18 cellular contexts compared by ENCODE assay signal in genomic region chr1:95780836-95781235, GRCh38.
"Had no signal": no experiment of that assay in that cellular context is flagged by ENCODE, and none has a peak within 500 bp of the region (broad histone marks: within the 10 kb centered on the region; RNA-seq: fewer than 3 reads in every experiment).

No MANE protein-coding gene starts in this region.

- H3K27me3 ChIP-seq: esophagus squamous epithelium, stomach had no signal

- H3K27ac Mint-ChIP-seq: dendritic cell treated with granulocyte-macrophage colony-stimulating factor and Interleukin-4, amounts not matched to agents 40 ng/mL and 50 ng/mL, for 4 days; effector memory CD8-positive, alpha-beta T cell; naive B cell; type B pancreatic cell had no signal

- DNase-seq: cerebellar nuclear complex; effector memory CD8-positive, alpha-beta T cell; esophagus squamous epithelium; foreskin fibroblast; kidney; left cardiac atrium; left ventricle myocardium superior; mesenchymal stem cell; midbrain; naive B cell; right cardiac atrium; small intestine; stimulated activated CD4-positive, alpha-beta T cell treated with anti-CD3 and anti-CD28 coated beads, Interleukin-12 subunit alpha, Interleukin-12 subunit beta, amount 100 ng/mL, for 4 hours; stimulated activated naive CD4-positive, alpha-beta T cell; stomach had no signal

- H3K4me3 ChIP-seq: esophagus squamous epithelium, lung, stomach had no signal

- H3K4me1 Mint-ChIP-seq: naive B cell had no signal

- H3K4me1 ChIP-seq: stomach had no signal

- H3K27ac ChIP-seq: esophagus squamous epithelium, stomach had no signal

- H3K36me3 ChIP-seq: esophagus squamous epithelium, stomach had no signal

- H3K36me3 Mint-ChIP-seq: naive B cell, type B pancreatic cell had no signal

- H3K9me3 ChIP-seq: esophagus squamous epithelium, stomach had no signal

- H3K4me3 Mint-ChIP-seq: dendritic cell treated with granulocyte-macrophage colony-stimulating factor and Interleukin-4, amounts not matched to agents 40 ng/mL and 50 ng/mL, for 4 days; effector memory CD8-positive, alpha-beta T cell; type B pancreatic cell had no signal

- H3K9me3 Mint-ChIP-seq: type B pancreatic cell had no signal

- H3K27me3 Mint-ChIP-seq: dendritic cell treated with granulocyte-macrophage colony-stimulating factor and Interleukin-4, amounts not matched to agents 40 ng/mL and 50 ng/mL, for 4 days; effector memory CD8-positive, alpha-beta T cell; naive B cell; type B pancreatic cell had no signal
